In genomic region chr2:69846182-69847067, GRCh38 we compare ENCODE assay signal across 29 cellular contexts. TPM values are rescaled to one million over a fixed set of nuclear protein-coding genes. Genes with fewer than 3 reads are reported as not detected.
DNase-seq lines count a peak whose midpoint lies in the region; ATAC-seq, FAIRE-seq and TF ChIP-seq lines count a peak whose summit lies in the region.
"Had no signal": no experiment of that assay in that cellular context is flagged by ENCODE, and none has a peak within 500 bp of the region (broad histone marks: within the 10 kb centered on the region; RNA-seq: fewer than 3 reads in every experiment).

No MANE protein-coding gene starts in this region.

- H3K4me1 Mint-ChIP-seq in activated CD4-positive, alpha-beta T cell treated with anti-CD3 and anti-CD28 coated beads for 36 hours, result peaks cover 6% of the 10 kb centered on the region
- H3K4me1 Mint-ChIP-seq in activated T-helper 2 cell treated with anti-CD3 and anti-CD28 coated beads, Interferon-gamma antibody, Interleukin-2, Interleukin-4, amounts not matched to agents 10 μg/mL and 5 μg/mL and 100 μg/mL, durations not matched to agents 14 hours and 24 hours and 36 hours (ENCODE audit: low read depth), result peaks cover 9% of the 10 kb centered on the region

- H3K14ac ChIP-seq in mesenchymal stem cell (ENCODE audit: low read length in 2 of 2), result no peak overlapping the region

- no peak overlapping the region for H2BK5ac ChIP-seq in mesendoderm (ENCODE audit: low read length)
- no peak overlapping the region for H2BK5ac ChIP-seq in mesenchymal stem cell (ENCODE audit: low read depth, low read length, poor library complexity, severe bottlenecking)

- H2AFZ ChIP-seq in HepG2 (ENCODE audit: low read length) (no peak overlapping the region), mesenchymal stem cell (ENCODE audit: low read depth, low read length) (no peak overlapping the region)
- H2AFZ ChIP-seq: PC-9 had no signal

- H3K79me2 ChIP-seq in HepG2 (ENCODE audit: insufficient read depth, low read length) (no peaks in the 10 kb centered on the region), mesendoderm (ENCODE audit: control insufficient read depth, insufficient read depth, low read length) (no peaks in the 10 kb centered on the region)

- H3K27me3 ChIP-seq in HepG2 (ENCODE audit: control insufficient read depth in 1 of 2, insufficient read depth in 2 of 2, low read length in 2 of 2), result no peaks in the 10 kb centered on the region
- no peaks in the 10 kb centered on the region for H3K27me3 ChIP-seq in right lobe of liver
- no peaks in the 10 kb centered on the region for H3K27me3 ChIP-seq in mesendoderm (ENCODE audit: insufficient read depth, low read length, poor library complexity)
- no peaks in the 10 kb centered on the region for H3K27me3 ChIP-seq in mesenchymal stem cell (ENCODE audit: control insufficient read depth in 1 of 2, insufficient read depth in 1 of 2, low read length in 2 of 2)
- H3K27me3 ChIP-seq: BE2C, SJSA1 had no signal

- CTCF ChIA-PET in activated CD4-positive, alpha-beta T cell treated with anti-CD3 and anti-CD28 coated beads for 36 hours (lab: Charles Lee), result interaction anchor here (0.6 to 1.0 kb wide), 5 partner anchors 12 to 282 kb away, joined by 3 to 6 read pairs (median 4); no protein-coding TSS in a partner anchor
- CTCF ChIA-PET in HepG2 (lab: Yijun Ruan, JAX; ENCODE audit: low intra/inter-chr PET ratio, low total read pairs), result no interaction called here

- peaks cover 22 to 66% of the 10 kb centered on the region in 2 experiments for H3K36me3 ChIP-seq in HepG2 (replicated peaks in 1 of 2; ENCODE audit: control insufficient read depth in 1 of 2, insufficient read depth in 2 of 2, low read length in 2 of 2)
- H3K36me3 ChIP-seq in right lobe of liver, result peaks cover 0 to 20% (median 0%) of the 10 kb centered on the region in 4 donors
- H3K36me3 ChIP-seq in mesendoderm (ENCODE audit: control insufficient read depth, insufficient read depth, low read length), result peaks cover 2% of the 10 kb centered on the region
- H3K36me3 ChIP-seq in mesenchymal stem cell (ENCODE audit: control insufficient read depth in 1 of 2, insufficient read depth in 2 of 2, low read depth in 1 of 2, low read length in 2 of 2), result peaks cover 19 to 67% of the 10 kb centered on the region in 2 experiments
- H3K36me3 ChIP-seq: BE2C had no signal

- H2AK5ac ChIP-seq in mesendoderm (ENCODE audit: low read length) (no peak overlapping the region), mesenchymal stem cell (ENCODE audit: low read length, severe bottlenecking) (no peak overlapping the region)

- ATAC-seq in activated CD4-positive, alpha-beta T cell treated with anti-CD3 and anti-CD28 coated beads for 36 hours, result peak; percentile 26
- no peak for ATAC-seq in HepG2
- no peak for ATAC-seq in right lobe of liver
- ATAC-seq in HG03095 (IDR thresholded peaks at IDR 0.05; ENCODE audit: unreplicated experiment), result no peak
- ATAC-seq: HCT116, Right ventricle myocardium inferior had no signal

- H3K79me1 ChIP-seq in mesendoderm (ENCODE audit: low read length) (no peaks in the 10 kb centered on the region), mesenchymal stem cell (replicated peaks; ENCODE audit: low read length, poor library complexity, severe bottlenecking) (peaks cover 15% of the 10 kb centered on the region)

- no peak overlapping the region for H2BK15ac ChIP-seq in mesendoderm (replicated peaks; ENCODE audit: low read depth)
- no peak overlapping the region for H2BK15ac ChIP-seq in mesenchymal stem cell (ENCODE audit: low read depth, poor library complexity, severe bottlenecking)

- H3K27ac ChIP-seq in HepG2 (ENCODE audit: extremely low read length, insufficient read depth, low read length) (no peak overlapping the region), right lobe of liver (no peak overlapping the region), mesendoderm (ENCODE audit: low read depth, low read length) (peak overlapping the region; percentile 38), mesenchymal stem cell (ENCODE audit: low read length, poor library complexity, severe bottlenecking) (no peak overlapping the region)
- H3K27ac ChIP-seq: PC-9, SJSA1 had no signal

- H3K4me2 ChIP-seq in HepG2 (ENCODE audit: low read depth, low read length) (no peak overlapping the region), mesendoderm (ENCODE audit: low read length) (no peak overlapping the region), mesenchymal stem cell (ENCODE audit: low read length, poor library complexity, severe bottlenecking) (no peak overlapping the region)
- H3K4me2 ChIP-seq: PC-9 had no signal

- TF ChIP-seq POLR2A in HepG2 (IDR thresholded peaks at IDR 0.05; ENCODE audit: insufficient read depth in 1 of 2, low read depth in 2 of 2, low read length in 2 of 2), result no peak
- TF ChIP-seq POLR2A in right lobe of liver (IDR thresholded peaks at IDR 0.05), result no peak

- no TSS peak for BruUV-seq in HepG2 (replicated peaks; lab: Mats Ljungman, UMichigan)

- H3K9ac ChIP-seq in HepG2 (ENCODE audit: insufficient read depth, low read depth, low read length) (no peak overlapping the region), mesendoderm (ENCODE audit: low read length) (no peak overlapping the region), mesenchymal stem cell (ENCODE audit: low read length) (no peak overlapping the region)

- H3K4me3 ChIP-seq in HepG2 (replicated peaks in 1 of 3; ENCODE audit: insufficient read depth in 1 of 3, low read depth in 2 of 3, low read length in 3 of 3), result no peak overlapping the region
- no peak overlapping the region for H3K4me3 ChIP-seq in right lobe of liver
- no peak overlapping the region for H3K4me3 ChIP-seq in mesendoderm (ENCODE audit: low read length)
- H3K4me3 ChIP-seq in mesenchymal stem cell (ENCODE audit: insufficient read depth in 1 of 2, low read depth in 1 of 2, low read length in 2 of 2), result no peak overlapping the region
- H3K4me3 ChIP-seq: PC-9, SJSA1 had no signal

- POLR2A ChIA-PET in activated CD4-positive, alpha-beta T cell treated with anti-CD3 and anti-CD28 coated beads for 36 hours (lab: Charles Lee), result interaction anchor here (0.7 kb wide), 1 partner anchor 106 kb away, joined by 9 read pairs; no protein-coding TSS in a partner anchor
- POLR2A ChIA-PET in HepG2 (lab: Yijun Ruan, JAX), result interaction anchor here (0.7 kb wide), 1 partner anchor 70 kb away, joined by 3 read pairs; no protein-coding TSS in a partner anchor

- no peak for TF ChIP-seq CTCF in HepG2 (CRISPR knock-in tag; IDR thresholded peaks at IDR 0.05)
- TF ChIP-seq CTCF in right lobe of liver (IDR thresholded peaks at IDR 0.05), result no peak

- H3K4me1 ChIP-seq in HepG2 (ENCODE audit: insufficient read depth, low read length) (no peaks in the 10 kb centered on the region), right lobe of liver (no peaks in the 10 kb centered on the region), mesendoderm (ENCODE audit: control insufficient read depth, low read depth, low read length) (no peaks in the 10 kb centered on the region), mesenchymal stem cell (ENCODE audit: control insufficient read depth, insufficient read depth, low read depth, low read length) (no peaks in the 10 kb centered on the region)
- H3K4me1 ChIP-seq: BE2C, SJSA1 had no signal

- TF ChIP-seq EP300 in HepG2 (IDR thresholded peaks at IDR 0.05; ENCODE audit: low read depth in 2 of 2, low read length in 2 of 2), result no peak
- TF ChIP-seq EP300 in HepG2 (CRISPR knock-in tag; IDR thresholded peaks at IDR 0.05; ENCODE audit: borderline replicate concordance), result no peak

- 95% methylated on average over 9 of the region's 9 CpGs for WGBS in HepG2 (ENCODE audit: low lambda C conversion rate)
- WGBS in right lobe of liver (ENCODE audit: insufficient coverage, low coverage, low lambda C conversion rate, missing lambda C conversion rate), result 86% methylated on average over 9 of the region's 9 CpGs
- WGBS in mesendoderm (ENCODE audit: extremely low coverage, insufficient coverage, low lambda C conversion rate), result no CpG with 5 or more reads among the region's 9 CpGs
- 95% methylated on average over 6 of the region's 9 CpGs for WGBS in mesenchymal stem cell

- no peak overlapping the region for H3K4me3 Mint-ChIP-seq in activated CD4-positive, alpha-beta T cell treated with anti-CD3 and anti-CD28 coated beads for 36 hours
- no peak overlapping the region for H3K4me3 Mint-ChIP-seq in activated T-helper 2 cell treated with anti-CD3 and anti-CD28 coated beads, Interferon-gamma antibody, Interleukin-2, Interleukin-4, amounts not matched to agents 10 μg/mL and 5 μg/mL and 100 μg/mL, durations not matched to agents 14 hours and 24 hours and 36 hours (ENCODE audit: low read depth)
- H3K4me3 Mint-ChIP-seq: CD14-positive monocyte had no signal

- no peak overlapping the region for H4K5ac ChIP-seq in mesendoderm (ENCODE audit: low read length)

- no peaks in the 10 kb centered on the region for H3K27me3 Mint-ChIP-seq in activated CD4-positive, alpha-beta T cell treated with anti-CD3 and anti-CD28 coated beads for 36 hours
- no peaks in the 10 kb centered on the region for H3K27me3 Mint-ChIP-seq in activated T-helper 2 cell treated with anti-CD3 and anti-CD28 coated beads, Interferon-gamma antibody, Interleukin-2, Interleukin-4, amounts not matched to agents 10 μg/mL and 5 μg/mL and 100 μg/mL, durations not matched to agents 14 hours and 24 hours and 36 hours (ENCODE audit: low read depth)
- H3K27me3 Mint-ChIP-seq: CD8-positive, alpha-beta memory T cell had no signal

- no peak overlapping the region for H3K27ac Mint-ChIP-seq in activated CD4-positive, alpha-beta T cell treated with anti-CD3 and anti-CD28 coated beads for 36 hours
- H3K27ac Mint-ChIP-seq in activated T-helper 2 cell treated with anti-CD3 and anti-CD28 coated beads, Interferon-gamma antibody, Interleukin-2, Interleukin-4, amounts not matched to agents 10 μg/mL and 5 μg/mL and 100 μg/mL, durations not matched to agents 14 hours and 24 hours and 36 hours, result peak overlapping the region; percentile 54

- H2BK120ac ChIP-seq in mesendoderm (ENCODE audit: low read depth, low read length), result no peak overlapping the region
- H2BK120ac ChIP-seq in mesenchymal stem cell (ENCODE audit: low read depth, low read length), result no peak overlapping the region

- H3K36me3 Mint-ChIP-seq in activated CD4-positive, alpha-beta T cell treated with anti-CD3 and anti-CD28 coated beads for 36 hours (ENCODE audit: low read depth), result peaks cover 34% of the 10 kb centered on the region
- H3K36me3 Mint-ChIP-seq in activated T-helper 2 cell treated with anti-CD3 and anti-CD28 coated beads, Interferon-gamma antibody, Interleukin-2, Interleukin-4, amounts not matched to agents 10 μg/mL and 5 μg/mL and 100 μg/mL, durations not matched to agents 14 hours and 24 hours and 36 hours (ENCODE audit: low read depth), result peaks cover 48% of the 10 kb centered on the region

- H3K9me3 Mint-ChIP-seq in activated CD4-positive, alpha-beta T cell treated with anti-CD3 and anti-CD28 coated beads for 36 hours (ENCODE audit: low read depth), result no peaks in the 10 kb centered on the region
- H3K9me3 Mint-ChIP-seq in activated T-helper 2 cell treated with anti-CD3 and anti-CD28 coated beads, Interferon-gamma antibody, Interleukin-2, Interleukin-4, amounts not matched to agents 10 μg/mL and 5 μg/mL and 100 μg/mL, durations not matched to agents 14 hours and 24 hours and 36 hours, result no peaks in the 10 kb centered on the region
- H3K9me3 Mint-ChIP-seq: CD8-positive, alpha-beta memory T cell had no signal

- H3K23ac ChIP-seq in mesendoderm (ENCODE audit: low read length) (no peak overlapping the region), mesenchymal stem cell (ENCODE audit: low read length in 2 of 2) (no peak overlapping the region)

- H3K4ac ChIP-seq in mesendoderm (ENCODE audit: low read depth, low read length) (no peak overlapping the region), mesenchymal stem cell (ENCODE audit: low read depth in 1 of 2, low read length in 2 of 2) (no peak overlapping the region)

- intact Hi-C loops in activated CD4-positive, alpha-beta T cell treated with anti-CD3 and anti-CD28 coated beads for 36 hours (cut with DNase I, micrococcal nuclease), result no loop called here
- intact Hi-C loops in HepG2 (cut with micrococcal nuclease; ENCODE audit: unreplicated experiment), result no loop called here
- intact Hi-C loops in right lobe of liver (cut with DNase I), result no loop called here
- intact Hi-C loops in activated T-helper 2 cell treated with anti-CD3 and anti-CD28 coated beads, Interferon-gamma antibody, Interleukin-2, Interleukin-4, amounts not matched to agents 10 μg/mL and 5 μg/mL and 100 μg/mL, durations not matched to agents 14 hours and 24 hours and 36 hours (cut with micrococcal nuclease), result no loop called here

- DNase-seq in activated CD4-positive, alpha-beta T cell treated with anti-CD3 and anti-CD28 coated beads for 36 hours, result no peak
- DNase-seq in activated CD4-positive, alpha-beta T cell treated with anti-CD3 and anti-CD28 coated beads for 1 hour, result no peak
- DNase-seq in HepG2 (ENCODE audit: low spot score) (no peak), right lobe of liver (no peak), mesendoderm (no peak), mesenchymal stem cell (no peak)
- DNase-seq in activated T-helper 2 cell treated with anti-CD3 and anti-CD28 coated beads, Interferon-gamma antibody, Interleukin-2, Interleukin-4, amounts not matched to agents 10 μg/mL and 5 μg/mL and 100 μg/mL, durations not matched to agents 14 hours and 24 hours and 36 hours (ENCODE audit: low spot score), result no peak
- DNase-seq: 8988T; ACHN; BE2C; CD8-positive, alpha-beta memory T cell; DMS153; DND-41; MV-4-11; NCI-H1105 treated with DMSO at 0.1 percent for 48 hours; NCI-H146; NCI-H1930; NCI-H2107; NCI-H524 treated with DMSO at 0.1 percent for 48 hours; NCI-H774; NK-92 treated with Interleukin-12 subunit alpha and Interleukin-12 subunit beta, amount 100 ng/mL, for 24 hours; PC-9 had no signal

- H3K18ac ChIP-seq in mesendoderm (ENCODE audit: low read length) (no peak overlapping the region), mesenchymal stem cell (ENCODE audit: low read depth in 1 of 2, low read length in 2 of 2) (no peak overlapping the region)

- H4K8ac ChIP-seq in mesendoderm (ENCODE audit: low read depth, low read length), result no peak overlapping the region
- no peak overlapping the region for H4K8ac ChIP-seq in mesenchymal stem cell (ENCODE audit: low read length)

- H3K56ac ChIP-seq in mesendoderm (ENCODE audit: low read length), result no peak overlapping the region

- no peak for TF ChIP-seq RAD21 in HepG2 (CRISPR knock-in tag; IDR thresholded peaks at IDR 0.05)

- no peaks in the 10 kb centered on the region for H3K9me3 ChIP-seq in HepG2 (ENCODE audit: low read length)
- no peaks in the 10 kb centered on the region for H3K9me3 ChIP-seq in right lobe of liver
- no peaks in the 10 kb centered on the region for H3K9me3 ChIP-seq in mesenchymal stem cell (ENCODE audit: control insufficient read depth, low read length)
- H3K9me3 ChIP-seq: BE2C, SJSA1 had no signal

- no peak for FAIRE-seq in HepG2 (lab: Jason Lieb, UNC)
- FAIRE-seq: GM12892, H1 had no signal

- no peak overlapping the region for H2BK12ac ChIP-seq in mesenchymal stem cell (ENCODE audit: low read length in 2 of 2)

- in situ Hi-C loops in HepG2 (cut with HindIII; ENCODE audit: extremely low pct_ligation_motif_present, low pct_unique_long_range_greater_than_20kb), result no loop called here

- no peaks in the 10 kb centered on the region for H4K20me1 ChIP-seq in HepG2 (ENCODE audit: insufficient read depth, low read length)

- no peak overlapping the region for H4K91ac ChIP-seq in mesenchymal stem cell (ENCODE audit: low read length)

RNA-seq across cellular contexts. Expression of gene GMCL1, which starts 17.0 kb away (rescaled TPM):
- 10 to 100 TPM; 14.5 to 20.3 TPM for total RNA-seq in activated CD4-positive, alpha-beta T cell treated with anti-CD3 and anti-CD28 coated beads for 36 hours
- total RNA-seq in HepG2 (2016; rRNA removed; fragmentation: Illumina TruSeq; extraction: Trizol) (18.7 and 24.0 TPM in 2 replicates), right lobe of liver (10 to 100 TPM in 2 of 6 experiments, 1 to 10 TPM in 4; 5.8 to 11.4 (median 6.8) TPM)
- 4.9 and 5.0 TPM in 2 replicates for total RNA-seq in HepG2 (2016; cell fraction: cytosol; rRNA removed; fragmentation: Illumina TruSeq; extraction: Trizol; ENCODE audit: low read depth)
- 19.7 and 21.7 TPM in 2 replicates for total RNA-seq in HepG2 (2016; cell fraction: insoluble cytoplasmic fraction; rRNA removed; fragmentation: Illumina TruSeq; extraction: Trizol)
- 16.6 and 19.2 TPM in 2 replicates for total RNA-seq in HepG2 (2016; cell fraction: membrane; rRNA removed; fragmentation: Illumina TruSeq; extraction: Trizol)
- 19.6 and 26.0 TPM in 2 replicates for total RNA-seq in HepG2 (2016; cell fraction: nucleus; rRNA removed; fragmentation: Illumina TruSeq; extraction: Trizol)
- 13.3 and 24.0 TPM in 2 replicates for polyA plus RNA-seq in HepG2 (2011; rRNA removed)
- 6.6 and 11.0 TPM in 2 replicates for polyA plus RNA-seq in HepG2 (2011; cell fraction: cytosol; rRNA removed)
- 6.5 and 10.4 TPM in 2 replicates for polyA plus RNA-seq in HepG2 (2011; cell fraction: nucleus; rRNA removed)
- polyA plus RNA-seq in HepG2 (2012), result 13.2 and 20.8 TPM in 2 replicates
- polyA plus RNA-seq in HepG2 (2016; cell fraction: cytosol; fragmentation: Illumina TruSeq; extraction: Trizol; ENCODE audit: low read depth), result 3.7 and 4.0 TPM in 2 replicates
- 28.8 and 30.2 TPM in 2 replicates for polyA plus RNA-seq in HepG2 (2016; cell fraction: insoluble cytoplasmic fraction; fragmentation: Illumina TruSeq; extraction: Trizol; ENCODE audit: low read depth)
- polyA plus RNA-seq in HepG2 (2016; cell fraction: membrane; fragmentation: Illumina TruSeq; extraction: Trizol; ENCODE audit: low read depth), result 15.5 and 15.6 TPM in 2 replicates
- polyA plus RNA-seq in HepG2 (2016; cell fraction: nucleus; fragmentation: Illumina TruSeq; extraction: Trizol; ENCODE audit: insufficient read depth, low read depth), result 30.9 and 40.5 TPM in 2 replicates
- 3.9 and 9.7 TPM in 2 replicates for polyA minus RNA-seq in HepG2 (2011; rRNA and poly(A)+ RNA removed; ENCODE audit: low replicate concordance)
- polyA minus RNA-seq in HepG2 (2011; cell fraction: cytosol; rRNA and poly(A)+ RNA removed), result 10.1 and 12.1 TPM in 2 replicates
- 15.8 and 18.9 TPM in 2 replicates for polyA minus RNA-seq in HepG2 (2011; cell fraction: nucleus; rRNA and poly(A)+ RNA removed)
- 29.2 and 29.3 TPM in 2 replicates for total RNA-seq in activated T-helper 2 cell treated with anti-CD3 and anti-CD28 coated beads, Interferon-gamma antibody, Interleukin-2, Interleukin-4, amounts not matched to agents 10 μg/mL and 5 μg/mL and 100 μg/mL, durations not matched to agents 14 hours and 24 hours and 36 hours
- polyA plus RNA-seq in mesendoderm (2013, experiment 1 of 2), result 14.3 TPM
- polyA plus RNA-seq in mesendoderm (2013, experiment 2 of 2), result 13.2 TPM
- 9.3 TPM for polyA plus RNA-seq in mesenchymal stem cell (2013, experiment 1 of 2)
- 8.6 TPM for polyA plus RNA-seq in mesenchymal stem cell (2013, experiment 2 of 2)

RNA-seq across cellular contexts. Expression of gene SNRNP27, which starts 47.3 kb away (rescaled TPM):
- total RNA-seq in activated CD4-positive, alpha-beta T cell treated with anti-CD3 and anti-CD28 coated beads for 36 hours, result 10 to 100 TPM; 67.7 to 76.6 TPM
- total RNA-seq in HepG2 (2016; rRNA removed; fragmentation: Illumina TruSeq; extraction: Trizol) (54.6 and 80.8 TPM in 2 replicates), right lobe of liver (10 to 100 TPM; 12.1 to 37.7 (median 17.2) TPM)
- 13.0 and 15.2 TPM in 2 replicates for total RNA-seq in HepG2 (2016; cell fraction: cytosol; rRNA removed; fragmentation: Illumina TruSeq; extraction: Trizol; ENCODE audit: low read depth)
- 59.4 and 85.2 TPM in 2 replicates for total RNA-seq in HepG2 (2016; cell fraction: insoluble cytoplasmic fraction; rRNA removed; fragmentation: Illumina TruSeq; extraction: Trizol)
- 21.7 and 25.5 TPM in 2 replicates for total RNA-seq in HepG2 (2016; cell fraction: membrane; rRNA removed; fragmentation: Illumina TruSeq; extraction: Trizol)
- 45.4 and 52.3 TPM in 2 replicates for total RNA-seq in HepG2 (2016; cell fraction: nucleus; rRNA removed; fragmentation: Illumina TruSeq; extraction: Trizol)
- 36.4 and 49.8 TPM in 2 replicates for polyA plus RNA-seq in HepG2 (2011; rRNA removed)
- polyA plus RNA-seq in HepG2 (2011; cell fraction: cytosol; rRNA removed), result 26.3 and 29.3 TPM in 2 replicates
- polyA plus RNA-seq in HepG2 (2011; cell fraction: nucleus; rRNA removed), result 27.6 and 33.0 TPM in 2 replicates
- polyA plus RNA-seq in HepG2 (2012), result 40.3 and 60.6 TPM in 2 replicates
- polyA plus RNA-seq in HepG2 (2016; cell fraction: cytosol; fragmentation: Illumina TruSeq; extraction: Trizol; ENCODE audit: low read depth), result 9.1 and 11.0 TPM in 2 replicates
- polyA plus RNA-seq in HepG2 (2016; cell fraction: insoluble cytoplasmic fraction; fragmentation: Illumina TruSeq; extraction: Trizol; ENCODE audit: low read depth), result 115 and 135 TPM in 2 replicates
- polyA plus RNA-seq in HepG2 (2016; cell fraction: membrane; fragmentation: Illumina TruSeq; extraction: Trizol; ENCODE audit: low read depth), result 21.0 and 25.0 TPM in 2 replicates
- 62.9 and 71.3 TPM in 2 replicates for polyA plus RNA-seq in HepG2 (2016; cell fraction: nucleus; fragmentation: Illumina TruSeq; extraction: Trizol; ENCODE audit: insufficient read depth, low read depth)
- 4.8 and 7.2 TPM in 2 replicates for polyA minus RNA-seq in HepG2 (2011; rRNA and poly(A)+ RNA removed; ENCODE audit: low replicate concordance)
- polyA minus RNA-seq in HepG2 (2011; cell fraction: cytosol; rRNA and poly(A)+ RNA removed), result 23.3 and 24.0 TPM in 2 replicates
- polyA minus RNA-seq in HepG2 (2011; cell fraction: nucleus; rRNA and poly(A)+ RNA removed), result 32.4 and 45.5 TPM in 2 replicates
- 60.4 and 62.6 TPM in 2 replicates for total RNA-seq in activated T-helper 2 cell treated with anti-CD3 and anti-CD28 coated beads, Interferon-gamma antibody, Interleukin-2, Interleukin-4, amounts not matched to agents 10 μg/mL and 5 μg/mL and 100 μg/mL, durations not matched to agents 14 hours and 24 hours and 36 hours
- 99.0 TPM for polyA plus RNA-seq in mesendoderm (2013, experiment 1 of 2)
- polyA plus RNA-seq in mesendoderm (2013, experiment 2 of 2), result 97.4 TPM
- 91.2 TPM for polyA plus RNA-seq in mesenchymal stem cell (2013, experiment 1 of 2)
- 89.1 TPM for polyA plus RNA-seq in mesenchymal stem cell (2013, experiment 2 of 2)
